Comparison of ENCODE assay signal across 8 cellular contexts in genomic region chr9:133478851-133479711, GRCh38. TPM values are rescaled to one million over a fixed set of nuclear protein-coding genes. Genes with fewer than 3 reads are reported as not detected.
DNase-seq lines count a peak whose midpoint lies in the region; ATAC-seq and TF ChIP-seq lines count a peak whose summit lies in the region.

A gene with protein sequence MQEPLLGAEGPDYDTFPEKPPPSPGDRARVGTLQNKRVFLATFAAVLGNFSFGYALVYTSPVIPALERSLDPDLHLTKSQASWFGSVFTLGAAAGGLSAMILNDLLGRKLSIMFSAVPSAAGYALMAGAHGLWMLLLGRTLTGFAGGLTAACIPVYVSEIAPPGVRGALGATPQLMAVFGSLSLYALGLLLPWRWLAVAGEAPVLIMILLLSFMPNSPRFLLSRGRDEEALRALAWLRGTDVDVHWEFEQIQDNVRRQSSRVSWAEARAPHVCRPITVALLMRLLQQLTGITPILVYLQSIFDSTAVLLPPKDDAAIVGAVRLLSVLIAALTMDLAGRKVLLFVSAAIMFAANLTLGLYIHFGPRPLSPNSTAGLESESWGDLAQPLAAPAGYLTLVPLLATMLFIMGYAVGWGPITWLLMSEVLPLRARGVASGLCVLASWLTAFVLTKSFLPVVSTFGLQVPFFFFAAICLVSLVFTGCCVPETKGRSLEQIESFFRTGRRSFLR (minus strand): TSS chr9:133479099. CDS start chr9:133479059, 40 bp downstream.

- intact Hi-C loops in esophagus squamous epithelium (cut with DNase I) = no loop called here

- TF ChIP-seq POLR2A in esophagus squamous epithelium (IDR thresholded peaks at IDR 0.05) = peak in 2 of 4 donors; percentile 23 to 51

- peaks cover 32% of the 10 kb centered on the region for H3K36me3 ChIP-seq in HUES6 (ENCODE audit: control insufficient read depth, insufficient read depth, low read length)
- H3K36me3 ChIP-seq in esophagus squamous epithelium = no peaks in the 10 kb centered on the region
- H3K36me3 ChIP-seq in muscle layer of duodenum (ENCODE audit: control insufficient read depth in 1 of 2, insufficient read depth in 2 of 2, low read length in 2 of 2) = no peaks in the 10 kb centered on the region

- WGBS in esophagus squamous epithelium, 2 donors = 0% methylated on average over 2 to 26 of the region's 84 CpGs

- peaks cover 4% of the 10 kb centered on the region; the same call in 1 of the 2 replicates for H3K27me3 ChIP-seq in HUES6 (ENCODE audit: control insufficient read depth, insufficient read depth, low read length)
- peaks cover 0 to 29% (median 0%) of the 10 kb centered on the region in 4 donors for H3K27me3 ChIP-seq in esophagus squamous epithelium
- no peaks in the 10 kb centered on the region for H3K27me3 ChIP-seq in muscle layer of duodenum (ENCODE audit: low read depth, low read length)

- peak within 1 kb of the TSS; percentile 77 for H3K9ac ChIP-seq in HUES6 (ENCODE audit: low read length)

- no peak within 1 kb of the TSS for H3K27ac ChIP-seq in HUES6 (ENCODE audit: low read depth, low read length)
- H3K27ac ChIP-seq in esophagus squamous epithelium = peak within 1 kb of the TSS; percentile 44 to 72 (median 57)
- no peak within 1 kb of the TSS for H3K27ac ChIP-seq in muscle layer of duodenum (ENCODE audit: low read length)

- TF ChIP-seq CTCF in esophagus squamous epithelium (IDR thresholded peaks at IDR 0.05) = no peak

- DNase-seq in DMS114 treated with DMSO at 0.1 percent for 48 hours (lab: John Stamatoyannopoulos, UW; ENCODE audit: unreplicated experiment) (peak; percentile 35), esophagus squamous epithelium (lab: John Stamatoyannopoulos, UW) (no peak)
- peak; percentile 84 to 89 for DNase-seq in activated T-cell treated with anti-CD3 and anti-CD28 coated beads, Interleukin-2, amount 50 U/mL, for 48 hours
- peak; percentile 58 to 61 for DNase-seq in stimulated activated CD8-positive, alpha-beta memory T cell treated with anti-CD3 and anti-CD28 coated beads, Interleukin-7, amount 100 ng/mL, for 1 hour (ENCODE audit: low read depth in 2 of 2)

- H3K4me3 ChIP-seq in HUES6 (ENCODE audit: low read depth, low read length) = peak within 1 kb of the TSS; percentile 62
- peak within 1 kb of the TSS; percentile 35 to 71 (median 48) for H3K4me3 ChIP-seq in esophagus squamous epithelium
- H3K4me3 ChIP-seq in muscle layer of duodenum (ENCODE audit: low read depth in 1 of 2, low read length in 2 of 2) = peak within 1 kb of the TSS; percentile 56 to 80

- H3K4me1 ChIP-seq in HUES6 (ENCODE audit: control insufficient read depth, insufficient read depth, low read length) (peaks cover 7% of the 10 kb centered on the region; the same call in 1 of the 2 replicates), esophagus squamous epithelium (peaks cover 12 to 25% (median 16%) of the 10 kb centered on the region in 3 donors), muscle layer of duodenum (ENCODE audit: control insufficient read depth in 1 of 2, insufficient read depth in 2 of 2, low read length in 2 of 2) (peaks cover 0 to 16% of the 10 kb centered on the region in 2 donors)

- H3K9me3 ChIP-seq in HUES6 (ENCODE audit: control insufficient read depth, insufficient read depth, low read depth, low read length) (no peaks in the 10 kb centered on the region), esophagus squamous epithelium (no peaks in the 10 kb centered on the region), muscle layer of duodenum (ENCODE audit: control insufficient read depth in 1 of 2, low read length in 2 of 2) (no peaks in the 10 kb centered on the region)

- ATAC-seq in GM21515 (IDR thresholded peaks at IDR 0.05; ENCODE audit: unreplicated experiment) = peak; percentile 89

TF ChIP-seq in PFSK-1, 5 proteins besides CTCF, POLR2A, EP300 and RAD21:
- TF ChIP-seq POLR2AphosphoS5 (IDR thresholded peaks at IDR 0.05; ENCODE audit: low read depth, low read length) (peak; percentile 82), SIN3A (IDR thresholded peaks at IDR 0.05; ENCODE audit: borderline replicate concordance, insufficient read depth, low read length) (no peak)
- TF ChIP-seq, protein P1, sequence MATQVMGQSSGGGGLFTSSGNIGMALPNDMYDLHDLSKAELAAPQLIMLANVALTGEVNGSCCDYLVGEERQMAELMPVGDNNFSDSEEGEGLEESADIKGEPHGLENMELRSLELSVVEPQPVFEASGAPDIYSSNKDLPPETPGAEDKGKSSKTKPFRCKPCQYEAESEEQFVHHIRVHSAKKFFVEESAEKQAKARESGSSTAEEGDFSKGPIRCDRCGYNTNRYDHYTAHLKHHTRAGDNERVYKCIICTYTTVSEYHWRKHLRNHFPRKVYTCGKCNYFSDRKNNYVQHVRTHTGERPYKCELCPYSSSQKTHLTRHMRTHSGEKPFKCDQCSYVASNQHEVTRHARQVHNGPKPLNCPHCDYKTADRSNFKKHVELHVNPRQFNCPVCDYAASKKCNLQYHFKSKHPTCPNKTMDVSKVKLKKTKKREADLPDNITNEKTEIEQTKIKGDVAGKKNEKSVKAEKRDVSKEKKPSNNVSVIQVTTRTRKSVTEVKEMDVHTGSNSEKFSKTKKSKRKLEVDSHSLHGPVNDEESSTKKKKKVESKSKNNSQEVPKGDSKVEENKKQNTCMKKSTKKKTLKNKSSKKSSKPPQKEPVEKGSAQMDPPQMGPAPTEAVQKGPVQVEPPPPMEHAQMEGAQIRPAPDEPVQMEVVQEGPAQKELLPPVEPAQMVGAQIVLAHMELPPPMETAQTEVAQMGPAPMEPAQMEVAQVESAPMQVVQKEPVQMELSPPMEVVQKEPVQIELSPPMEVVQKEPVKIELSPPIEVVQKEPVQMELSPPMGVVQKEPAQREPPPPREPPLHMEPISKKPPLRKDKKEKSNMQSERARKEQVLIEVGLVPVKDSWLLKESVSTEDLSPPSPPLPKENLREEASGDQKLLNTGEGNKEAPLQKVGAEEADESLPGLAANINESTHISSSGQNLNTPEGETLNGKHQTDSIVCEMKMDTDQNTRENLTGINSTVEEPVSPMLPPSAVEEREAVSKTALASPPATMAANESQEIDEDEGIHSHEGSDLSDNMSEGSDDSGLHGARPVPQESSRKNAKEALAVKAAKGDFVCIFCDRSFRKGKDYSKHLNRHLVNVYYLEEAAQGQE (IDR thresholded peaks at IDR 0.05; ENCODE audit: insufficient read depth in 1 of 2, low read depth in 2 of 2, low read length in 2 of 2) = 0 out of 4 replicates have a peak, but pooled peaks of 1 of the 2 experiments have one; percentile 28

RNA-seq across cellular contexts. Expression of the gene that starts here (rescaled TPM):
- polyA plus RNA-seq in PFSK-1 (2012; ENCODE audit: insufficient read length, low read depth) = 30.0 TPM
- 1 to 10 TPM in 1 of 4 donors, under 1 TPM in 3; 0.42 to 1.1 (median 0.85) TPM for total RNA-seq in esophagus squamous epithelium

Comparison
In these comparisons a context has a peak if more than half of its experiments do, and no peak if none do; other contexts are left out.
1. H3K27ac ChIP-seq: peak in esophagus squamous epithelium (4 of 4); none in HUES6 (single experiment) and muscle layer of duodenum (single experiment).
2. Peak in every context shown above with its lines, with median percentiles within 50 percentile points of each other: H3K4me3 ChIP-seq.